ENCODE assay signal across 1 cellular context in the genomic region with DNA sequence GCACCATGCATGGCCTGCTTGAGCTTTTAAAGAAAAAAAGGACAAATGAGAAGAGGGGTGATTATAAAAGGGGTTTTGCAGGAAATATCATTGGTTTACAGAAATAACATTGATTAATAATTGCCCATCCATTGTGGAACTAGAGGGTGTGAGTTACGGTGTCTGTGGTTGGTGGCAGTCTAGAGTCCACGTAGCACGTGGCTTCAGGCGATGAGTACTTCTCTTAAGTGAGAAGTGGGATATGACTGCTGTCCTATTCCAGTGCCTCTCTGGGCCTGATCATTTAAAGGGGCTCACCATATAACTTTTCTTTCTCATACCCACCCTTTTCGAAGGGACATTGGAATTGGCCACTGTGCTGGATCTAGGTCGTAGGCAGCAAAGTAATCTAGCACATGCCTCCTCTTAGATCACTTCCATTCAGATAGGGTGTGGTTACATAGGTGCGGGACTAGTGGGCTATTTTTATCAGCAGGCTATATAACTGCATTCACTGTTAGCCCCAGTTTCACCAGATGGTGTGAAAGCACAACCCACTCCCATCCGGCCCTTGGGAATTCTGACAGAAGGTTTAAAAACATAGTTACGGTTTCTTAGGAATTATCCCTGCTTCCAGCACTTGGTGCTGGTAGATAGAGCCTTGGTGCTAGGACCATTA.
TF ChIP-seq lines count a peak whose summit lies in the region.

No MANE protein-coding gene starts in this region.

TF ChIP-seq in HEK293, 187 proteins besides CTCF, POLR2A, EP300 and RAD21 (continued from another document):
- TF ChIP-seq, protein P1, sequence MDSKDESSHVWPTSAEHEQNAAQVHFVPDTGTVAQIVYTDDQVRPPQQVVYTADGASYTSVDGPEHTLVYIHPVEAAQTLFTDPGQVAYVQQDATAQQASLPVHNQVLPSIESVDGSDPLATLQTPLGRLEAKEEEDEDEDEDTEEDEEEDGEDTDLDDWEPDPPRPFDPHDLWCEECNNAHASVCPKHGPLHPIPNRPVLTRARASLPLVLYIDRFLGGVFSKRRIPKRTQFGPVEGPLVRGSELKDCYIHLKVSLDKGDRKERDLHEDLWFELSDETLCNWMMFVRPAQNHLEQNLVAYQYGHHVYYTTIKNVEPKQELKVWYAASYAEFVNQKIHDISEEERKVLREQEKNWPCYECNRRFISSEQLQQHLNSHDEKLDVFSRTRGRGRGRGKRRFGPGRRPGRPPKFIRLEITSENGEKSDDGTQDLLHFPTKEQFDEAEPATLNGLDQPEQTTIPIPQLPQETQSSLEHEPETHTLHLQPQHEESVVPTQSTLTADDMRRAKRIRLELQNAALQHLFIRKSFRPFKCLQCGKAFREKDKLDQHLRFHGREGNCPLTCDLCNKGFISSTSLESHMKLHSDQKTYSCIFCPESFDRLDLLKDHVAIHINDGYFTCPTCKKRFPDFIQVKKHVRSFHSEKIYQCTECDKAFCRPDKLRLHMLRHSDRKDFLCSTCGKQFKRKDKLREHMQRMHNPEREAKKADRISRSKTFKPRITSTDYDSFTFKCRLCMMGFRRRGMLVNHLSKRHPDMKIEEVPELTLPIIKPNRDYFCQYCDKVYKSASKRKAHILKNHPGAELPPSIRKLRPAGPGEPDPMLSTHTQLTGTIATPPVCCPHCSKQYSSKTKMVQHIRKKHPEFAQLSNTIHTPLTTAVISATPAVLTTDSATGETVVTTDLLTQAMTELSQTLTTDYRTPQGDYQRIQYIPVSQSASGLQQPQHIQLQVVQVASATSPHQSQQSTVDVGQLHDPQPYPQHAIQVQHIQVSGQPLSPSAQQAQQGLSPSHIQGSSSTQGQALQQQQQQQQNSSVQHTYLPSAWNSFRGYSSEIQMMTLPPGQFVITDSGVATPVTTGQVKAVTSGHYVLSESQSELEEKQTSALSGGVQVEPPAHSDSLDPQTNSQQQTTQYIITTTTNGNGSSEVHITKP (tag by site-specific recombination; IDR thresholded peaks at IDR 0.05): 0 out of 2 replicates have a peak, but pooled peaks have one; percentile 17
